ENCODE assay signal across 12 cellular contexts in genomic region chr3:149555941-149556340, GRCh38.
A peak's percentile ranks its signal among the peaks of the same experiment; 100 is the strongest.
DNase-seq lines count a peak whose midpoint lies in the region; ATAC-seq and TF ChIP-seq lines count a peak whose summit lies in the region.
"Had no signal": no experiment of that assay in that cellular context is flagged by ENCODE, and none has a peak within 500 bp of the region (broad histone marks: within the 10 kb centered on the region; RNA-seq: fewer than 3 reads in every experiment).

No MANE protein-coding gene starts in this region.

- H3K36me3 Mint-ChIP-seq in GM23338 (ENCODE audit: low read depth), result no peaks in the 10 kb centered on the region
- H3K36me3 Mint-ChIP-seq: activated naive CD4-positive, alpha-beta T cell treated with anti-CD3 and anti-CD28 coated beads, Interleukin-2, amount 50 U/mL, for 72 hours; CD4-positive, alpha-beta memory T cell had no signal

- no peak for TF ChIP-seq POLR2A in body of pancreas (IDR thresholded peaks at IDR 0.05)

- H3K27ac ChIP-seq in GM23338 (ENCODE audit: low read depth) (peak overlapping the region; percentile 21; the same call in 1 of the 2 replicates), body of pancreas (peak overlapping the region in 3 of 4 donors; percentile 71 to 86 (median 74)), skeletal muscle tissue (ENCODE audit: low read depth, low read length) (peak overlapping the region; percentile 65)

- H3K4me1 ChIP-seq in GM23338 (ENCODE audit: insufficient read depth) (peaks cover 29% of the 10 kb centered on the region), body of pancreas (peaks cover 44% of the 10 kb centered on the region), skeletal muscle tissue (ENCODE audit: control insufficient read depth in 3 of 3, insufficient read depth in 3 of 3, low read length in 3 of 3) (peaks cover 36 to 53% (median 50%) of the 10 kb centered on the region in 3 donors)

- H3K4me3 Mint-ChIP-seq in GM23338, result no peak overlapping the region
- H3K4me3 Mint-ChIP-seq: CD4-positive, alpha-beta memory T cell had no signal

- no peaks in the 10 kb centered on the region for H3F3A ChIP-seq in GM23338 (replicated peaks; ENCODE audit: low read depth)

- H3K9ac ChIP-seq in skeletal muscle tissue (ENCODE audit: low read depth in 1 of 3, low read length in 3 of 3), result no peak overlapping the region

- no peaks in the 10 kb centered on the region; the same call in 1 of the 2 replicates for H4K20me1 ChIP-seq in GM23338 (replicated peaks; ENCODE audit: insufficient read depth)

- DNase-seq in GM23338 (ENCODE audit: low spot score) (no peak), body of pancreas (no peak), left ventricle myocardium superior (peak; percentile 56), posterior cingulate gyrus (no peak), dedifferentiated amniotic fluid mesenchymal stem cell (ENCODE audit: extremely low spot score) (no peak)
- DNase-seq: activated CD4-positive, alpha-beta T cell treated with anti-CD3 and anti-CD28 coated beads for 48 hours; CD4-positive, alpha-beta memory T cell; kidney had no signal

- peaks cover 45% of the 10 kb centered on the region for H3K79me2 ChIP-seq in GM23338 (replicated peaks; ENCODE audit: insufficient read depth)

- H3K27me3 ChIP-seq in GM23338 (ENCODE audit: insufficient read depth) (no peaks in the 10 kb centered on the region), body of pancreas (no peaks in the 10 kb centered on the region), skeletal muscle tissue (ENCODE audit: control insufficient read depth in 3 of 3, insufficient read depth in 3 of 3, low read length in 3 of 3) (no peaks in the 10 kb centered on the region)

- H3K36me3 ChIP-seq in GM23338 (ENCODE audit: insufficient read depth), result no peaks in the 10 kb centered on the region
- H3K36me3 ChIP-seq in body of pancreas (replicated peaks in 1 of 2; ENCODE audit: insufficient read depth in 1 of 2, low read depth in 2 of 2), result no peaks in the 10 kb centered on the region
- H3K36me3 ChIP-seq in skeletal muscle tissue (ENCODE audit: control insufficient read depth in 3 of 3, insufficient read depth in 3 of 3, low read length in 3 of 3), result no peaks in the 10 kb centered on the region

- ATAC-seq in GM23338 (peak; percentile 60), body of pancreas (no peak), left ventricle myocardium superior (peak; percentile 65), HG02970 (IDR thresholded peaks at IDR 0.05; ENCODE audit: low FRiP score, unreplicated experiment) (no peak), HG03432 (IDR thresholded peaks at IDR 0.05; ENCODE audit: unreplicated experiment) (no peak)
- ATAC-seq: activated naive CD4-positive, alpha-beta T cell treated with anti-CD3 and anti-CD28 coated beads, Interleukin-2, amount 50 U/mL, for 72 hours had no signal

- no peak overlapping the region for H2AFZ ChIP-seq in GM23338

- 70 to 79% methylated on average over 2 of the region's 2 CpGs for WGBS in body of pancreas, 2 donors

- no peaks in the 10 kb centered on the region for H3K9me2 ChIP-seq in GM23338 (ENCODE audit: insufficient read depth)

- H3K4me3 ChIP-seq in GM23338, result no peak overlapping the region
- no peak overlapping the region for H3K4me3 ChIP-seq in body of pancreas
- no peak overlapping the region for H3K4me3 ChIP-seq in skeletal muscle tissue (ENCODE audit: low read length in 3 of 3)

- peak overlapping the region; percentile 0; the same call in 1 of the 2 replicates for H3K4me2 ChIP-seq in GM23338

- H3K4me1 Mint-ChIP-seq in GM23338, result peaks cover 29% of the 10 kb centered on the region
- H3K4me1 Mint-ChIP-seq: CD4-positive, alpha-beta memory T cell had no signal

- intact Hi-C loops in body of pancreas (cut with DNase I), result no loop called here
- intact Hi-C loops in left ventricle myocardium superior (cut with micrococcal nuclease), result no loop called here
- intact Hi-C loops in posterior cingulate gyrus (cut with DNase I), result no loop called here

- H3K9me3 Mint-ChIP-seq in GM23338, result no peaks in the 10 kb centered on the region
- H3K9me3 Mint-ChIP-seq: activated naive CD4-positive, alpha-beta T cell treated with anti-CD3 and anti-CD28 coated beads, Interleukin-2, amount 50 U/mL, for 72 hours; CD4-positive, alpha-beta memory T cell had no signal

- no peaks in the 10 kb centered on the region for H3K27me3 Mint-ChIP-seq in GM23338 (ENCODE audit: insufficient read depth, low read depth, poor library complexity)

- H3K9me3 ChIP-seq in body of pancreas, result no peaks in the 10 kb centered on the region
- no peaks in the 10 kb centered on the region for H3K9me3 ChIP-seq in skeletal muscle tissue (ENCODE audit: control insufficient read depth in 3 of 3, low read length in 3 of 3)

- TF ChIP-seq CTCF in GM23338 (conservative IDR thresholded peaks at IDR 0.05; ENCODE audit: low read depth in 2 of 2), result no peak
- TF ChIP-seq CTCF in body of pancreas (IDR thresholded peaks at IDR 0.05), result no peak

- 0 out of 2 replicates have a peak overlapping the region, but pooled peaks have one; percentile 38 for H3K27ac Mint-ChIP-seq in GM23338
- H3K27ac Mint-ChIP-seq: activated naive CD4-positive, alpha-beta T cell treated with anti-CD3 and anti-CD28 coated beads, Interleukin-2, amount 50 U/mL, for 72 hours; CD4-positive, alpha-beta memory T cell had no signal

TF ChIP-seq in GM23338, 12 proteins besides CTCF, POLR2A, EP300 and RAD21 (continues in another document):
- TF ChIP-seq, protein P1, sequence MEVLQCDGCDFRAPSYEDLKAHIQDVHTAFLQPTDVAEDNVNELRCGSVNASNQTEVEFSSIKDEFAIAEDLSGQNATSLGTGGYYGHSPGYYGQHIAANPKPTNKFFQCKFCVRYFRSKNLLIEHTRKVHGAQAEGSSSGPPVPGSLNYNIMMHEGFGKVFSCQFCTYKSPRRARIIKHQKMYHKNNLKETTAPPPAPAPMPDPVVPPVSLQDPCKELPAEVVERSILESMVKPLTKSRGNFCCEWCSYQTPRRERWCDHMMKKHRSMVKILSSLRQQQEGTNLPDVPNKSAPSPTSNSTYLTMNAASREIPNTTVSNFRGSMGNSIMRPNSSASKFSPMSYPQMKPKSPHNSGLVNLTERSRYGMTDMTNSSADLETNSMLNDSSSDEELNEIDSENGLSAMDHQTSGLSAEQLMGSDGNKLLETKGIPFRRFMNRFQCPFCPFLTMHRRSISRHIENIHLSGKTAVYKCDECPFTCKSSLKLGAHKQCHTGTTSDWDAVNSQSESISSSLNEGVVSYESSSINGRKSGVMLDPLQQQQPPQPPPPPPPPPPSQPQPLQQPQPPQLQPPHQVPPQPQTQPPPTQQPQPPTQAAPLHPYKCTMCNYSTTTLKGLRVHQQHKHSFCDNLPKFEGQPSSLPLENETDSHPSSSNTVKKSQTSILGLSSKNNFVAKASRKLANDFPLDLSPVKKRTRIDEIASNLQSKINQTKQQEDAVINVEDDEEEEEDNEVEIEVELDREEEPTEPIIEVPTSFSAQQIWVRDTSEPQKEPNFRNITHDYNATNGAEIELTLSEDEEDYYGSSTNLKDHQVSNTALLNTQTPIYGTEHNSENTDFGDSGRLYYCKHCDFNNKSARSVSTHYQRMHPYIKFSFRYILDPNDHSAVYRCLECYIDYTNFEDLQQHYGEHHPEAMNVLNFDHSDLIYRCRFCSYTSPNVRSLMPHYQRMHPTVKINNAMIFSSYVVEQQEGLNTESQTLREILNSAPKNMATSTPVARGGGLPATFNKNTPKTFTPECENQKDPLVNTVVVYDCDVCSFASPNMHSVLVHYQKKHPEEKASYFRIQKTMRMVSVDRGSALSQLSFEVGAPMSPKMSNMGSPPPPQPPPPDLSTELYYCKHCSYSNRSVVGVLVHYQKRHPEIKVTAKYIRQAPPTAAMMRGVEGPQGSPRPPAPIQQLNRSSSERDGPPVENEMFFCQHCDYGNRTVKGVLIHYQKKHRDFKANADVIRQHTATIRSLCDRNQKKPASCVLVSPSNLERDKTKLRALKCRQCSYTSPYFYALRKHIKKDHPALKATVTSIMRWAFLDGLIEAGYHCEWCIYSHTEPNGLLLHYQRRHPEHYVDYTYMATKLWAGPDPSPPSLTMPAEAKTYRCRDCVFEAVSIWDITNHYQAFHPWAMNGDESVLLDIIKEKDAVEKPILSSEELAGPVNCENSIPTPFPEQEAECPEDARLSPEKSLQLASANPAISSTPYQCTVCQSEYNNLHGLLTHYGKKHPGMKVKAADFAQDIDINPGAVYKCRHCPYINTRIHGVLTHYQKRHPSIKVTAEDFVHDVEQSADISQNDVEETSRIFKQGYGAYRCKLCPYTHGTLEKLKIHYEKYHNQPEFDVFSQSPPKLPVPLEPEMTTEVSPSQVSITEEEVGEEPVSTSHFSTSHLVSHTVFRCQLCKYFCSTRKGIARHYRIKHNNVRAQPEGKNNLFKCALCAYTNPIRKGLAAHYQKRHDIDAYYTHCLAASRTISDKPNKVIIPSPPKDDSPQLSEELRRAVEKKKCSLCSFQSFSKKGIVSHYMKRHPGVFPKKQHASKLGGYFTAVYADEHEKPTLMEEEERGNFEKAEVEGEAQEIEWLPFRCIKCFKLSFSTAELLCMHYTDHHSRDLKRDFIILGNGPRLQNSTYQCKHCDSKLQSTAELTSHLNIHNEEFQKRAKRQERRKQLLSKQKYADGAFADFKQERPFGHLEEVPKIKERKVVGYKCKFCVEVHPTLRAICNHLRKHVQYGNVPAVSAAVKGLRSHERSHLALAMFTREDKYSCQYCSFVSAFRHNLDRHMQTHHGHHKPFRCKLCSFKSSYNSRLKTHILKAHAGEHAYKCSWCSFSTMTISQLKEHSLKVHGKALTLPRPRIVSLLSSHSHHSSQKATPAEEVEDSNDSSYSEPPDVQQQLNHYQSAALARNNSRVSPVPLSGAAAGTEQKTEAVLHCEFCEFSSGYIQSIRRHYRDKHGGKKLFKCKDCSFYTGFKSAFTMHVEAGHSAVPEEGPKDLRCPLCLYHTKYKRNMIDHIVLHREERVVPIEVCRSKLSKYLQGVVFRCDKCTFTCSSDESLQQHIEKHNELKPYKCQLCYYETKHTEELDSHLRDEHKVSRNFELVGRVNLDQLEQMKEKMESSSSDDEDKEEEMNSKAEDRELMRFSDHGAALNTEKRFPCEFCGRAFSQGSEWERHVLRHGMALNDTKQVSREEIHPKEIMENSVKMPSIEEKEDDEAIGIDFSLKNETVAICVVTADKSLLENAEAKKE (CRISPR knock-in tag; IDR thresholded peaks at IDR 0.05), result no peak
- TF ChIP-seq JUNB (IDR thresholded peaks at IDR 0.05; ENCODE audit: unreplicated experiment) (no peak), EZH2 (IDR thresholded peaks at IDR 0.05; ENCODE audit: low read depth, unreplicated experiment) (no peak), NANOG (IDR thresholded peaks at IDR 0.05; ENCODE audit: borderline replicate concordance) (no peak)

Comparison
In these comparisons a context has a peak if more than half of its experiments do, and no peak if none do; other contexts are left out.
1. ATAC-seq: peak in GM23338 (single experiment) and left ventricle myocardium superior (single experiment); none in body of pancreas (single experiment), HG02970 (single experiment) and HG03432 (single experiment).
2. H3K27ac ChIP-seq: peak in every context shown above with its lines; median percentile 74 in body of pancreas; 65 in skeletal muscle tissue; 21 in GM23338.